In genomic region chr12:95115641-95116040, GRCh38 we compare ENCODE assay signal across 18 cellular contexts. TPM values are rescaled to one million over a fixed set of nuclear protein-coding genes. Genes with fewer than 3 reads are reported as not detected.
A peak's percentile ranks its signal among the peaks of the same experiment; 100 is the strongest.
DNase-seq lines count a peak whose midpoint lies in the region; ATAC-seq and TF ChIP-seq lines count a peak whose summit lies in the region.
"Had no signal": no experiment of that assay in that cellular context is flagged by ENCODE, and none has a peak within 500 bp of the region (broad histone marks: within the 10 kb centered on the region; RNA-seq: fewer than 3 reads in every experiment).

No MANE protein-coding gene starts in this region.

- 78% methylated on average over 7 of the region's 7 CpGs for WGBS in HUES64
- WGBS in transverse colon (ENCODE audit: low coverage in 1 of 2), 2 donors, result 66 to 83% methylated on average over 2 to 7 of the region's 7 CpGs

- no peaks in the 10 kb centered on the region for H3K9me3 Mint-ChIP-seq in chondrocyte (ENCODE audit: low read depth)
- H3K9me3 Mint-ChIP-seq in activated T-cell treated with anti-CD3 and anti-CD28 coated beads, Interleukin-2, amount 50 U/mL, for 72 hours, result no peaks in the 10 kb centered on the region
- H3K9me3 Mint-ChIP-seq: CD4-positive, alpha-beta T cell had no signal

- peaks cover 29% of the 10 kb centered on the region for H3K4me1 Mint-ChIP-seq in chondrocyte (ENCODE audit: low read depth)
- peaks cover 5% of the 10 kb centered on the region for H3K4me1 Mint-ChIP-seq in activated T-cell treated with anti-CD3 and anti-CD28 coated beads, Interleukin-2, amount 50 U/mL, for 72 hours (ENCODE audit: low read depth)
- H3K4me1 Mint-ChIP-seq: B cell had no signal

- no peaks in the 10 kb centered on the region for H3K27me3 ChIP-seq in HUES64 (ENCODE audit: insufficient read depth, low read length)
- H3K27me3 ChIP-seq in iPS-20b (ENCODE audit: insufficient read depth, low read length), result no peaks in the 10 kb centered on the region
- H3K27me3 ChIP-seq in transverse colon, result no peaks in the 10 kb centered on the region

- peaks cover 31% of the 10 kb centered on the region for H3K4me1 ChIP-seq in HUES64 (ENCODE audit: insufficient read depth, low read length)
- H3K4me1 ChIP-seq in iPS-20b (ENCODE audit: insufficient read depth, low read length), result peaks cover 19% of the 10 kb centered on the region; the same call in 1 of the 2 replicates
- H3K4me1 ChIP-seq in transverse colon, result peaks cover 0 to 25% (median 13%) of the 10 kb centered on the region in 4 donors

- H3K4me3 Mint-ChIP-seq in chondrocyte (ENCODE audit: unreplicated experiment), result no peak overlapping the region
- no peak overlapping the region for H3K4me3 Mint-ChIP-seq in activated T-cell treated with anti-CD3 and anti-CD28 coated beads, Interleukin-2, amount 50 U/mL, for 72 hours
- H3K4me3 Mint-ChIP-seq: B cell; CD4-positive, alpha-beta T cell had no signal

- no peak overlapping the region for H3K27ac Mint-ChIP-seq in chondrocyte (ENCODE audit: unreplicated experiment)
- no peak overlapping the region for H3K27ac Mint-ChIP-seq in activated T-cell treated with anti-CD3 and anti-CD28 coated beads, Interleukin-2, amount 50 U/mL, for 72 hours
- H3K27ac Mint-ChIP-seq: B cell; CD4-positive, alpha-beta T cell had no signal

- DNase-seq in amniotic epithelial cell (ENCODE audit: low read depth) (peak; percentile 37), transverse colon (no peak), chondrocyte (ENCODE audit: low spot score) (no peak)
- DNase-seq in activated T-cell treated with anti-CD3 and anti-CD28 coated beads, Interleukin-2, amount 50 U/mL, for 72 hours, result no peak
- DNase-seq: CD4-positive, alpha-beta T cell; DMS79; H7; NCI-H1092 treated with DMSO at 0.1 percent for 48 hours; NCI-H1694 treated with DMSO at 0.1 percent for 48 hours; NCI-H69; NK-92 treated with Interleukin-12 subunit alpha and Interleukin-12 subunit beta, amount 100 ng/mL, for 24 hours; Right ventricle myocardium superior; SK-N-SH had no signal

- no peak overlapping the region for H3K9ac ChIP-seq in HUES64 (ENCODE audit: low read depth, low read length)
- H3K9ac ChIP-seq in iPS-20b (ENCODE audit: low read depth, low read length), result peak overlapping the region; percentile 5
- H3K9ac ChIP-seq: SK-N-SH had no signal

- H3K27ac ChIP-seq in HUES64 (ENCODE audit: low read depth, low read length) (peak overlapping the region; percentile 43; the same call in 1 of the 2 replicates), iPS-20b (ENCODE audit: low read length) (no peak overlapping the region), transverse colon (peak overlapping the region in 3 of 4 donors; percentile 46 to 60 (median 58))

- H3K27me3 Mint-ChIP-seq in chondrocyte (ENCODE audit: low read depth), result no peaks in the 10 kb centered on the region
- no peaks in the 10 kb centered on the region for H3K27me3 Mint-ChIP-seq in activated T-cell treated with anti-CD3 and anti-CD28 coated beads, Interleukin-2, amount 50 U/mL, for 72 hours (ENCODE audit: low read depth)
- H3K27me3 Mint-ChIP-seq: B cell; CD4-positive, alpha-beta T cell had no signal

- H3K36me3 ChIP-seq in HUES64 (ENCODE audit: insufficient read depth, low read length) (peaks cover 23% of the 10 kb centered on the region), iPS-20b (ENCODE audit: insufficient read depth, low read depth, low read length) (peaks cover 27% of the 10 kb centered on the region), transverse colon (no peaks in the 10 kb centered on the region)

- ATAC-seq in GM21447 (IDR thresholded peaks at IDR 0.05; ENCODE audit: unreplicated experiment), result no peak
- ATAC-seq in activated T-cell treated with anti-CD3 and anti-CD28 coated beads, Interleukin-2, amount 50 U/mL, for 72 hours (replicated peaks in 1 of 2), result no peak
- ATAC-seq: K562 had no signal

- intact Hi-C loops in transverse colon (cut with DNase I; ENCODE audit: low total_unique reads), result loop anchor here (5.0 to 10.0 kb wide), 2 partner anchors 222 to 419 kb away; no protein-coding TSS in a partner anchor

- peaks cover 14% of the 10 kb centered on the region for H3K36me3 Mint-ChIP-seq in chondrocyte (ENCODE audit: low read depth)
- H3K36me3 Mint-ChIP-seq in activated T-cell treated with anti-CD3 and anti-CD28 coated beads, Interleukin-2, amount 50 U/mL, for 72 hours (ENCODE audit: insufficient read depth in 2 of 2), result no peaks in the 10 kb centered on the region

- in situ Hi-C loops in transverse colon (cut with MboI; ENCODE audit: low pct_ligation_motif_present in 1 of 4, low pct_unique_long_range_greater_than_20kb in 1 of 4, low sequenced_read_pairs in 3 of 4), result loop anchor here (5.0 to 25.0 kb wide), 4 partner anchors 219 to 419 kb away; no protein-coding TSS in a partner anchor

- no peak for TF ChIP-seq EP300 in transverse colon (IDR thresholded peaks at IDR 0.05; ENCODE audit: low read depth)

- H3K4me3 ChIP-seq in HUES64 (ENCODE audit: low read length), result no peak overlapping the region
- no peak overlapping the region for H3K4me3 ChIP-seq in iPS-20b (ENCODE audit: low read length)
- H3K4me3 ChIP-seq in transverse colon, result no peak overlapping the region
- H3K4me3 ChIP-seq: K562 had no signal

- H3K9me3 ChIP-seq in HUES64 (ENCODE audit: insufficient read depth, low read depth, low read length) (no peaks in the 10 kb centered on the region), iPS-20b (ENCODE audit: insufficient read depth, low read depth, low read length) (no peaks in the 10 kb centered on the region), transverse colon (no peaks in the 10 kb centered on the region)
- H3K9me3 ChIP-seq: SK-N-SH had no signal

- no peak for TF ChIP-seq POLR2A in transverse colon (IDR thresholded peaks at IDR 0.05)

- TF ChIP-seq CTCF in transverse colon (IDR thresholded peaks at IDR 0.05) (no peak), chondrocyte (IDR thresholded peaks at IDR 0.05) (no peak)

RNA-seq across cellular contexts. Expression of gene NR2C1, which starts 42.2 kb away (rescaled TPM):
- polyA plus RNA-seq in HUES64 (2013, experiment 1 of 2), result 32.8 TPM
- polyA plus RNA-seq in HUES64 (2013, experiment 2 of 2), result 32.9 TPM
- total RNA-seq in transverse colon (100 to 1,000 TPM in 1 of 4 donors, 10 to 100 TPM in 3; 25.1 to 157 (median 46.0) TPM), chondrocyte (29.4 to 34.3 TPM (median 29.7 TPM) in 3 replicates)
- 10 to 100 TPM; 37.6 to 38.7 TPM for total RNA-seq in activated T-cell treated with anti-CD3 and anti-CD28 coated beads, Interleukin-2, amount 50 U/mL, for 72 hours
